ENCODE assay signal across 23 cellular contexts in genomic region chr13:22143671-22144070, GRCh38.
"Had no signal": no experiment of that assay in that cellular context is flagged by ENCODE, and none has a peak within 500 bp of the region (broad histone marks: within the 10 kb centered on the region; RNA-seq: fewer than 3 reads in every experiment).

No MANE protein-coding gene starts in this region.

- H3K27ac ChIP-seq: dorsolateral prefrontal cortex, esophagus muscularis mucosa, gastroesophageal sphincter, ovary, right atrium auricular region, sigmoid colon, skin epidermis, suprapubic skin, thyroid gland had no signal

- H3K36me3 ChIP-seq: esophagus muscularis mucosa, gastroesophageal sphincter, ovary, right atrium auricular region, sigmoid colon, suprapubic skin, thyroid gland had no signal

- H3K4me3 ChIP-seq: dorsolateral prefrontal cortex, esophagus muscularis mucosa, gastroesophageal sphincter, ovary, right atrium auricular region, sigmoid colon, skin epidermis, suprapubic skin, thyroid gland had no signal

- H3K36me3 Mint-ChIP-seq: mesothelial cell of epicardium, natural killer cell, type B pancreatic cell had no signal

- H3K4me1 ChIP-seq: esophagus muscularis mucosa, gastroesophageal sphincter, right atrium auricular region, sigmoid colon, suprapubic skin, thyroid gland had no signal

- H3K4me3 Mint-ChIP-seq: memory B cell, mesothelial cell of epicardium, natural killer cell, neural crest cell, type B pancreatic cell had no signal

- H3K27me3 ChIP-seq: gastroesophageal sphincter, ovary, right atrium auricular region, sigmoid colon, suprapubic skin, thyroid gland had no signal

- DNase-seq: cortex of kidney; dorsolateral prefrontal cortex; effector CD8-positive, alpha-beta T cell; glutamatergic neuron; islet precursor cell; natural killer cell; nucleus accumbens; ovary; sigmoid colon; stimulated activated CD4-positive, alpha-beta T cell treated with anti-CD3 and anti-CD28 coated beads, Interleukin-2, amount 100 ng/mL, for 24 hours; stimulated activated CD4-positive, alpha-beta T cell treated with anti-CD3 and anti-CD28 coated beads, Interleukin-4, amount 100 ng/mL, for 4 hours; stimulated activated naive CD4-positive, alpha-beta T cell; thyroid gland had no signal

- H3K27me3 Mint-ChIP-seq: type B pancreatic cell had no signal

- H3K9me3 ChIP-seq: esophagus muscularis mucosa, gastroesophageal sphincter, ovary, right atrium auricular region, sigmoid colon, suprapubic skin, thyroid gland had no signal

- H3K27ac Mint-ChIP-seq: memory B cell, mesothelial cell of epicardium, natural killer cell, type B pancreatic cell had no signal

- H3K4me1 Mint-ChIP-seq: memory B cell, mesothelial cell of epicardium, natural killer cell, neural crest cell had no signal

- ATAC-seq: left lobe of liver, natural killer cell had no signal

- H3K9me3 Mint-ChIP-seq: natural killer cell, neural crest cell had no signal
